9 cellular contexts compared by ENCODE assay signal in genomic region chr10:122460891-122461293, GRCh38. TPM values are rescaled to one million over a fixed set of nuclear protein-coding genes. Genes with fewer than 3 reads are reported as not detected.
DNase-seq lines count a peak whose midpoint lies in the region; ATAC-seq and TF ChIP-seq lines count a peak whose summit lies in the region.
"Had no signal": no experiment of that assay in that cellular context is flagged by ENCODE, and none has a peak within 500 bp of the region (broad histone marks: within the 10 kb centered on the region; RNA-seq: fewer than 3 reads in every experiment).

No MANE protein-coding gene starts in this region.

- no peaks in the 10 kb centered on the region for H3K9me3 Mint-ChIP-seq in CD4-positive, alpha-beta memory T cell
- H3K9me3 Mint-ChIP-seq in activated naive CD8-positive, alpha-beta T cell treated with anti-CD3 and anti-CD28 coated beads, Interleukin-2, amount 10 ng/mL, durations not matched to agents 7 days and 5 days = no peaks in the 10 kb centered on the region

- no peak for TF ChIP-seq CTCF in heart right ventricle (IDR thresholded peaks at IDR 0.05)
- TF ChIP-seq CTCF in parathyroid adenoma (IDR thresholded peaks at IDR 0.05) = no peak

- H3K36me3 ChIP-seq in CD4-positive, alpha-beta memory T cell (ENCODE audit: insufficient read depth, low read length) = no peaks in the 10 kb centered on the region
- peaks cover 0 to 6% (median 0%) of the 10 kb centered on the region in 9 donors for H3K36me3 ChIP-seq in heart right ventricle
- no peaks in the 10 kb centered on the region for H3K36me3 ChIP-seq in parathyroid adenoma (ENCODE audit: control insufficient read depth, insufficient read depth, low read length)

- intact Hi-C loops in CD4-positive, alpha-beta memory T cell (cut with micrococcal nuclease) = loop anchor here (5.0 kb wide), 1 partner anchor 56 kb away; no protein-coding TSS in a partner anchor
- intact Hi-C loops in heart right ventricle (cut with DNase I) = loop anchor here in 5 of 10 donors (5.0 to 10.0 kb wide), 4 partner anchors 36 to 106 kb away; partner anchors contain the start of gene DMBT1 (in 1 of the 5)

- H3K79me2 ChIP-seq in parathyroid adenoma = peaks cover 3% of the 10 kb centered on the region

- POLR2A ChIA-PET in CD4-positive, alpha-beta memory T cell (lab: Charles Lee; ENCODE audit: partially characterized antibody) = no interaction called here
- POLR2A ChIA-PET in activated naive CD8-positive, alpha-beta T cell treated with anti-CD3 and anti-CD28 coated beads, Interleukin-2, amount 10 ng/mL, durations not matched to agents 7 days and 5 days (lab: Charles Lee) = no interaction called here

- CTCF ChIA-PET in CD4-positive, alpha-beta memory T cell (lab: Charles Lee; ENCODE audit: partially characterized antibody) = no interaction called here

- peaks cover 27 to 37% of the 10 kb centered on the region in 2 donors for H3K27me3 Mint-ChIP-seq in CD4-positive, alpha-beta memory T cell
- peaks cover 79% of the 10 kb centered on the region for H3K27me3 Mint-ChIP-seq in activated naive CD8-positive, alpha-beta T cell treated with anti-CD3 and anti-CD28 coated beads, Interleukin-2, amount 10 ng/mL, durations not matched to agents 7 days and 5 days

- H3K4me3 Mint-ChIP-seq in CD4-positive, alpha-beta memory T cell = peak overlapping the region; percentile 27 to 82 (median 70)
- H3K4me3 Mint-ChIP-seq in activated naive CD8-positive, alpha-beta T cell treated with anti-CD3 and anti-CD28 coated beads, Interleukin-2, amount 10 ng/mL, durations not matched to agents 7 days and 5 days = peak overlapping the region; percentile 30

- H3K9ac ChIP-seq in parathyroid adenoma = no peak overlapping the region

- ATAC-seq in activated naive CD8-positive, alpha-beta T cell treated with anti-CD3 and anti-CD28 coated beads, Interleukin-2, amount 10 ng/mL, durations not matched to agents 7 days and 5 days (ENCODE audit: low read depth) = no peak
- ATAC-seq in heart right ventricle = peak in 1 of 8 donors; percentile 3
- ATAC-seq in GM19023 (IDR thresholded peaks at IDR 0.05; ENCODE audit: unreplicated experiment) = no peak

- no peak overlapping the region for H3K27ac ChIP-seq in CD4-positive, alpha-beta memory T cell (ENCODE audit: low read depth, low read length)
- H3K27ac ChIP-seq in heart right ventricle = peak overlapping the region; percentile 51 to 89 (median 74)
- H3K27ac ChIP-seq in parathyroid adenoma = no peak overlapping the region

- H3K36me3 Mint-ChIP-seq in CD4-positive, alpha-beta memory T cell = peaks cover 0 to 4% of the 10 kb centered on the region in 2 donors
- no peaks in the 10 kb centered on the region for H3K36me3 Mint-ChIP-seq in activated naive CD8-positive, alpha-beta T cell treated with anti-CD3 and anti-CD28 coated beads, Interleukin-2, amount 10 ng/mL, durations not matched to agents 7 days and 5 days

- no peak overlapping the region for H3K27ac Mint-ChIP-seq in CD4-positive, alpha-beta memory T cell
- H3K27ac Mint-ChIP-seq in activated naive CD8-positive, alpha-beta T cell treated with anti-CD3 and anti-CD28 coated beads, Interleukin-2, amount 10 ng/mL, durations not matched to agents 7 days and 5 days = no peak overlapping the region

- H3K4me3 ChIP-seq in CD4-positive, alpha-beta memory T cell (ENCODE audit: low read length in 2 of 2) = peak overlapping the region; percentile 22 to 41
- H3K4me3 ChIP-seq in heart right ventricle (peak overlapping the region; percentile 26 to 87 (median 78)), parathyroid adenoma (ENCODE audit: low read depth, low read length) (peak overlapping the region; percentile 53)

- 0 to 1% methylated on average over 40 of the region's 40 CpGs for WGBS in heart right ventricle, 2 donors

- H3K4me1 ChIP-seq in CD4-positive, alpha-beta memory T cell (ENCODE audit: insufficient read depth, low read length) = peaks cover 25% of the 10 kb centered on the region
- H3K4me1 ChIP-seq in heart right ventricle (peaks cover 13 to 59% (median 37%) of the 10 kb centered on the region in 9 donors), parathyroid adenoma (no peaks in the 10 kb centered on the region)

- peaks cover 28% of the 10 kb centered on the region for H3K27me3 ChIP-seq in CD4-positive, alpha-beta memory T cell (ENCODE audit: insufficient read depth, low read length)
- H3K27me3 ChIP-seq in heart right ventricle = peaks cover 0 to 75% (median 0%) of the 10 kb centered on the region in 7 donors
- no peaks in the 10 kb centered on the region for H3K27me3 ChIP-seq in parathyroid adenoma (ENCODE audit: control insufficient read depth, insufficient read depth, low read length)

- no peak for DNase-seq in CD4-positive, alpha-beta memory T cell
- DNase-seq in activated naive CD8-positive, alpha-beta T cell treated with anti-CD3 and anti-CD28 coated beads, Interleukin-2, amount 10 ng/mL, durations not matched to agents 7 days and 5 days = no peak
- DNase-seq in heart right ventricle = no peak
- no peak for DNase-seq in activated CD8-positive, alpha-beta memory T cell treated with anti-CD3 and anti-CD28 coated beads, Interleukin-2, amount 50 U/mL, for 48 hours
- no peak for DNase-seq in NCI-H2081 (lab: John Stamatoyannopoulos, UW)
- DNase-seq in HuH-7.5 (ENCODE audit: low spot score) = no peak

- H3K4me2 ChIP-seq in parathyroid adenoma (ENCODE audit: low read length) = peak overlapping the region; percentile 88

- H2AFZ ChIP-seq in parathyroid adenoma = peak overlapping the region; percentile 96

- H3K4me1 Mint-ChIP-seq in CD4-positive, alpha-beta memory T cell = peaks cover 10 to 35% (median 20%) of the 10 kb centered on the region in 4 donors
- peaks cover 7% of the 10 kb centered on the region for H3K4me1 Mint-ChIP-seq in activated naive CD8-positive, alpha-beta T cell treated with anti-CD3 and anti-CD28 coated beads, Interleukin-2, amount 10 ng/mL, durations not matched to agents 7 days and 5 days

- H3K9me3 ChIP-seq in CD4-positive, alpha-beta memory T cell (ENCODE audit: control insufficient read depth in 1 of 2, low read length in 2 of 2) = no peaks in the 10 kb centered on the region
- H3K9me3 ChIP-seq in heart right ventricle (no peaks in the 10 kb centered on the region), parathyroid adenoma (ENCODE audit: control insufficient read depth, low read length) (no peaks in the 10 kb centered on the region)

RNA-seq across cellular contexts. Expression of gene HTRA1, which starts 0.5 kb away (rescaled TPM):
- total RNA-seq in CD4-positive, alpha-beta memory T cell = under 1 TPM in 1 of 2 experiments, not detected in 1; 0.17 TPM
- polyA plus RNA-seq in CD4-positive, alpha-beta memory T cell = under 1 TPM in 1 of 2 donors, not detected in 1; 0.21 TPM
- total RNA-seq in activated naive CD8-positive, alpha-beta T cell treated with anti-CD3 and anti-CD28 coated beads, Interleukin-2, amount 10 ng/mL, durations not matched to agents 7 days and 5 days = under 1 TPM in 1 of 2 experiments, not detected in 1; 0.26 TPM
- 100 to 1,000 TPM in 2 of 10 donors, 10 to 100 TPM in 8; 23.4 to 108 (median 73.1) TPM for total RNA-seq in heart right ventricle
- polyA plus RNA-seq in heart right ventricle = 10 to 100 TPM; 31.9 to 35.4 TPM

RNA-seq across cellular contexts. Expression of gene ARMS2, which starts 6.4 kb away (rescaled TPM):
- total RNA-seq in CD4-positive, alpha-beta memory T cell = not detected
- not detected for polyA plus RNA-seq in CD4-positive, alpha-beta memory T cell
- not detected for total RNA-seq in activated naive CD8-positive, alpha-beta T cell treated with anti-CD3 and anti-CD28 coated beads, Interleukin-2, amount 10 ng/mL, durations not matched to agents 7 days and 5 days
- 1 to 10 TPM in 1 of 10 donors, under 1 TPM in 3, not detected in 6; 0.33 to 1.3 (median 0.94) TPM for total RNA-seq in heart right ventricle
- not detected for polyA plus RNA-seq in heart right ventricle
- total RNA-seq: NCI-H460 had no signal

Comparison
In these comparisons a context has a peak if more than half of its experiments do, and no peak if none do; other contexts are left out.
1. H3K27ac ChIP-seq: peak in heart right ventricle (10 of 10); none in CD4-positive, alpha-beta memory T cell (single experiment) and parathyroid adenoma (single experiment).
2. RNA of gene HTRA1, which starts 0.5 kb away (total RNA-seq): 23.4 to 108 TPM in heart right ventricle; 0.26 TPM in activated naive CD8-positive, alpha-beta T cell treated with anti-CD3 and anti-CD28 coated beads, Interleukin-2, amount 10 ng/mL, durations not matched to agents 7 days and 5 days and 0.17 TPM in CD4-positive, alpha-beta memory T cell; every median in the first group is over 10 times any median in the second.
3. Peak in every context shown above with its lines, with median percentiles within 50 percentile points of each other: H3K4me3 ChIP-seq.